30 cellular contexts compared by ENCODE assay signal in the genomic region with DNA sequence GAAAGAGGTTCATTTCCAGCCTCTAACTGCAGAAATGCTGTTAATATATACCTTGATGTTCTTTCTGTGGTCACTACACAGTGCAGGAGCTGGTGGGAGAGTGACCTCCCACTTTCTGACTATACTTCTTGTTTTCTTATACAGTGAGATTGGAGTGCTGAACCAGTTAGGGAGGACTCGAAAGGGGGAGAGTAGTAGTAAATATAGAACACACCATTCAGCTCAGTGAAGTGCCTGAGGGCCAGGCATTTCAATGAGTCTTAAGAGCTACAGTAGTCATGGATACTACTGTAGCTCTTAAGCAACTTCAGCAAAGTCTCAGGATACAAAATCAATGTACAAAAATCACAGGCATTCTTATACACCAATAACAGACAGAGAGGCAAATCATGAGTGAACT.
"Had no signal": no experiment of that assay in that cellular context is flagged by ENCODE, and none has a peak within 500 bp of the region (broad histone marks: within the 10 kb centered on the region; RNA-seq: fewer than 3 reads in every experiment).

No MANE protein-coding gene starts in this region.

- DNase-seq: naive thymus-derived CD8-positive, alpha-beta T cell; nephron progenitor cell; nucleus accumbens; ovary; posterior cingulate gyrus; psoas muscle; right cardiac atrium; right lobe of liver; sigmoid colon; small intestine; stimulated activated CD4-positive, alpha-beta T cell treated with anti-CD3 and anti-CD28 coated beads, Interleukin-15, amount 100 ng/mL, for 24 hours; stimulated activated CD4-positive, alpha-beta T cell treated with anti-CD3 and anti-CD28 coated beads, Interleukin-2, amount 100 ng/mL, for 24 hours; stimulated activated CD4-positive, alpha-beta T cell treated with anti-CD3 and anti-CD28 coated beads, Interleukin-2, amount 100 ng/mL, for 48 hours; stimulated activated CD4-positive, alpha-beta T cell treated with anti-CD3 and anti-CD28 coated beads, Interleukin-4, amount 100 ng/mL, for 24 hours; stimulated activated naive B cell treated with anti-CD40 and anti-IgM and Interleukin-4, amounts not matched to agents 10 μg/mL and 1 μg/mL and 100 μg/mL, for 72 hours; stimulated activated naive CD4-positive, alpha-beta T cell treated with Interleukin-2 at 50 U/mL for 16 hours; stomach; thyroid gland; trophoblast cell; upper lobe of left lung; uterus had no signal

- H3K27ac ChIP-seq: neutrophil, ovary, parathyroid adenoma, psoas muscle, right lobe of liver, sigmoid colon, stomach, thoracic aorta, thyroid gland, tibial nerve, upper lobe of left lung, uterus had no signal

- FAIRE-seq: small intestine had no signal

- H2AFZ ChIP-seq: parathyroid adenoma had no signal

- H3K36me3 ChIP-seq: neutrophil, ovary, right lobe of liver, sigmoid colon, stomach, thoracic aorta, thyroid gland, tibial nerve, upper lobe of left lung, uterus had no signal

- H3K27me3 ChIP-seq: neutrophil, ovary, right lobe of liver, sigmoid colon, stomach, thyroid gland, tibial nerve, upper lobe of left lung, uterus had no signal

- H3K4me1 ChIP-seq: parathyroid adenoma, psoas muscle, right lobe of liver, sigmoid colon, stomach, thyroid gland, tibial nerve, upper lobe of left lung, uterus had no signal

- H3K9me3 ChIP-seq: neutrophil, ovary, right lobe of liver, sigmoid colon, thoracic aorta, thyroid gland, uterus had no signal

- H3K36me3 Mint-ChIP-seq: naive thymus-derived CD8-positive, alpha-beta T cell; natural killer cell treated with Interleukin-12 subunit alpha and Interleukin-12 subunit beta and Interleukin-15 and Interleukin-18, amount 100 ng/mL, for 72 hours; stimulated activated effector memory CD8-positive, alpha-beta T cell treated with anti-CD3 and anti-CD28 coated beads, Interleukin-12 subunit alpha, Interleukin-12 subunit beta, amount 100 ng/mL, for 72 hours had no signal

- H3K79me2 ChIP-seq: parathyroid adenoma had no signal

- H3K4me3 Mint-ChIP-seq: naive thymus-derived CD8-positive, alpha-beta T cell; natural killer cell treated with Interleukin-12 subunit alpha and Interleukin-12 subunit beta and Interleukin-15 and Interleukin-18, amount 100 ng/mL, for 72 hours; nephron progenitor cell; neural crest cell; stimulated activated effector memory CD8-positive, alpha-beta T cell treated with anti-CD3 and anti-CD28 coated beads, Interleukin-12 subunit alpha, Interleukin-12 subunit beta, amount 100 ng/mL, for 72 hours; stimulated activated naive B cell treated with anti-CD40 and anti-IgM and Interleukin-4, amounts not matched to agents 10 μg/mL and 1 μg/mL and 100 μg/mL, for 72 hours; stimulated activated naive CD8-positive, alpha-beta T cell treated with anti-CD3 and anti-CD28 coated beads, Interleukin-15, Interleukin-2, amounts not matched to agents 100 ng/mL and 50 ng/mL, for 24 hours had no signal

- H3K27me3 Mint-ChIP-seq: natural killer cell treated with Interleukin-12 subunit alpha and Interleukin-12 subunit beta and Interleukin-15 and Interleukin-18, amount 100 ng/mL, for 72 hours; progenitor cell of endocrine pancreas; stimulated activated naive CD8-positive, alpha-beta T cell treated with anti-CD3 and anti-CD28 coated beads, Interleukin-15, Interleukin-2, amounts not matched to agents 100 ng/mL and 50 ng/mL, for 24 hours had no signal

- H3K4me1 Mint-ChIP-seq: nephron progenitor cell; neural crest cell; stimulated activated effector memory CD8-positive, alpha-beta T cell treated with anti-CD3 and anti-CD28 coated beads, Interleukin-12 subunit alpha, Interleukin-12 subunit beta, amount 100 ng/mL, for 72 hours had no signal

- H3K4me3 ChIP-seq: ovary, psoas muscle, right lobe of liver, sigmoid colon, stomach, thoracic aorta, thyroid gland, tibial nerve, upper lobe of left lung, uterus had no signal

- ATAC-seq: naive thymus-derived CD8-positive, alpha-beta T cell; natural killer cell treated with Interleukin-12 subunit alpha and Interleukin-12 subunit beta and Interleukin-15 and Interleukin-18, amount 100 ng/mL, for 72 hours; psoas muscle; right cardiac atrium; right lobe of liver; stimulated activated effector memory CD8-positive, alpha-beta T cell treated with anti-CD3 and anti-CD28 coated beads, Interleukin-12 subunit alpha, Interleukin-12 subunit beta, amount 100 ng/mL, for 72 hours; stimulated activated naive B cell treated with anti-CD40 and anti-IgM and Interleukin-4, amounts not matched to agents 10 μg/mL and 1 μg/mL and 100 μg/mL, for 72 hours had no signal

- H3K27ac Mint-ChIP-seq: naive thymus-derived CD8-positive, alpha-beta T cell; natural killer cell treated with Interleukin-12 subunit alpha and Interleukin-12 subunit beta and Interleukin-15 and Interleukin-18, amount 100 ng/mL, for 72 hours; nephron progenitor cell; progenitor cell of endocrine pancreas; stimulated activated effector memory CD8-positive, alpha-beta T cell treated with anti-CD3 and anti-CD28 coated beads, Interleukin-12 subunit alpha, Interleukin-12 subunit beta, amount 100 ng/mL, for 72 hours; stimulated activated naive B cell treated with anti-CD40 and anti-IgM and Interleukin-4, amounts not matched to agents 10 μg/mL and 1 μg/mL and 100 μg/mL, for 72 hours; stimulated activated naive CD8-positive, alpha-beta T cell treated with anti-CD3 and anti-CD28 coated beads, Interleukin-15, Interleukin-2, amounts not matched to agents 100 ng/mL and 50 ng/mL, for 24 hours had no signal
